In genomic region chr3:48555949-48556795, GRCh38 we compare ENCODE assay signal across 1 cellular context.
TF ChIP-seq lines count a peak whose summit lies in the region.

No MANE protein-coding gene starts in this region.

TF ChIP-seq in HEK293, 187 proteins besides CTCF, POLR2A, EP300 and RAD21 (continued from another document):
- no peak for TF ChIP-seq ZNF571 (tag by site-specific recombination; IDR thresholded peaks at IDR 0.05)
- TF ChIP-seq ZNF776 (tag by site-specific recombination; IDR thresholded peaks at IDR 0.05; ENCODE audit: borderline replicate concordance): no peak
- TF ChIP-seq ZBTB8A (tag by site-specific recombination; IDR thresholded peaks at IDR 0.05): no peak
- 0 out of 2 replicates have a peak, but pooled peaks have one; percentile 41 for TF ChIP-seq ZNF391 (tag by site-specific recombination; IDR thresholded peaks at IDR 0.05; ENCODE audit: borderline replicate concordance, low read depth)
- TF ChIP-seq YY2 (tag by site-specific recombination; IDR thresholded peaks at IDR 0.05): no peak
- TF ChIP-seq SCRT2 (tag by site-specific recombination; IDR thresholded peaks at IDR 0.05): no peak
